14 cellular contexts compared by ENCODE assay signal in the genomic region with DNA sequence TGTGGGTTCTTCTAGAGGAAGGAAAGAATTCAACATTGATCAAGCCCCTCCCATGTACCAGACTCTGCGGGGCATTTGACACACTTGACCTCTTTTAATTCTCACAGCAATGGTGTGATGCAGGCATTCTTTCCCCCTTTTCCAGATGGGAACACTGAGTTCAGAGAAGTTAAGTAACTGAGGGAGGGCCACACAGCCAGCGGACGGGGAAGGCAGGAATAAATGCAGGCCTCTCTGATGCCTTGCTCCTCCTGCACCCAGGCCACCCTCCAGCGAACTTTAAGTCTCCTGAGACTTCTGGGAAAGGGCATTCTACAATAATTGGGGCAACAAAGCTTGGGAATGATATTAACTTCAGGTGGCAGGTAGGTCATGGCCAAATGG.
DNase-seq lines count a peak whose midpoint lies in the region; ATAC-seq, FAIRE-seq and TF ChIP-seq lines count a peak whose summit lies in the region.
"Had no signal": no experiment of that assay in that cellular context is flagged by ENCODE, and none has a peak within 500 bp of the region (broad histone marks: within the 10 kb centered on the region; RNA-seq: fewer than 3 reads in every experiment).

No MANE protein-coding gene starts in this region.

- FAIRE-seq in kidney (lab: Jason Lieb, UNC): no peak

- intact Hi-C loops in activated B cell treated with CpG ODN at 0.5 μM for 24 hours (cut with micrococcal nuclease): no loop called here
- intact Hi-C loops in kidney (cut with DNase I): no loop called here

- H3K4me1 ChIP-seq in kidney (ENCODE audit: control insufficient read depth in 1 of 2, insufficient read depth in 1 of 2, low read depth in 1 of 2, low read length in 2 of 2): no peaks in the 10 kb centered on the region
- H3K4me1 ChIP-seq: left ventricle myocardium inferior had no signal

- H3K9me3 Mint-ChIP-seq in stimulated activated naive CD8-positive, alpha-beta T cell treated with anti-CD3 and anti-CD28 coated beads, Interleukin-15, Interleukin-2, amounts not matched to agents 100 ng/mL and 50 ng/mL, for 24 hours: no peaks in the 10 kb centered on the region
- H3K9me3 Mint-ChIP-seq in activated B cell treated with CpG ODN at 0.5 μM for 24 hours: no peaks in the 10 kb centered on the region
- no peaks in the 10 kb centered on the region for H3K9me3 Mint-ChIP-seq in effector memory CD8-positive, alpha-beta T cell

- no peak for ATAC-seq in stimulated activated naive CD8-positive, alpha-beta T cell treated with anti-CD3 and anti-CD28 coated beads, Interleukin-15, Interleukin-2, amounts not matched to agents 100 U/mL and 50 U/mL, for 24 hours
- no peak for ATAC-seq in activated B cell treated with CpG ODN at 0.5 μM for 24 hours (ENCODE audit: low read depth)
- no peak for ATAC-seq in effector memory CD8-positive, alpha-beta T cell (replicated peaks)

- peaks cover 34% of the 10 kb centered on the region for H3K4me1 Mint-ChIP-seq in stimulated activated naive CD8-positive, alpha-beta T cell treated with anti-CD3 and anti-CD28 coated beads, Interleukin-15, Interleukin-2, amounts not matched to agents 100 ng/mL and 50 ng/mL, for 24 hours (ENCODE audit: low read depth)
- H3K4me1 Mint-ChIP-seq in activated B cell treated with CpG ODN at 0.5 μM for 24 hours: peaks cover 21% of the 10 kb centered on the region
- H3K4me1 Mint-ChIP-seq in effector memory CD8-positive, alpha-beta T cell (ENCODE audit: low read depth in 2 of 2): peaks cover 34 to 36% of the 10 kb centered on the region in 2 donors

- DNase-seq in stimulated activated naive CD8-positive, alpha-beta T cell treated with anti-CD3 and anti-CD28 coated beads, Interleukin-15, Interleukin-2, amounts not matched to agents 100 U/mL and 50 U/mL, for 24 hours: no peak
- DNase-seq in activated B cell treated with CpG ODN at 0.5 μM for 24 hours (no peak), NCI-H1930 (lab: John Stamatoyannopoulos, UW) (no peak), glomerular visceral epithelial cell (ENCODE audit: extremely low spot score) (no peak), GM13976 (ENCODE audit: low spot score) (no peak), kidney (no peak)
- no peak for DNase-seq in effector memory CD8-positive, alpha-beta T cell
- DNase-seq: cerebellar nuclear complex, foreskin fibroblast, left ventricle myocardium inferior, NCI-H146, NCI-H345 had no signal

- CTCF ChIA-PET in activated B cell treated with CpG ODN at 0.5 μM for 24 hours (lab: Charles Lee): interaction anchor here (1.1 kb wide), 2 partner anchors 69 to 792 kb away, joined by 3 to 7 read pairs; no protein-coding TSS in a partner anchor

- H3K9me3 ChIP-seq in kidney (ENCODE audit: control insufficient read depth in 1 of 2, low read length in 2 of 2): no peaks in the 10 kb centered on the region
- H3K9me3 ChIP-seq: left ventricle myocardium inferior, SJSA1 had no signal

- H3K4me3 ChIP-seq in kidney (ENCODE audit: low read length in 2 of 2): no peak overlapping the region
- H3K4me3 ChIP-seq: left ventricle myocardium inferior, SJSA1 had no signal

- H3K36me3 Mint-ChIP-seq in stimulated activated naive CD8-positive, alpha-beta T cell treated with anti-CD3 and anti-CD28 coated beads, Interleukin-15, Interleukin-2, amounts not matched to agents 100 ng/mL and 50 ng/mL, for 24 hours (ENCODE audit: low read depth): no peaks in the 10 kb centered on the region
- H3K36me3 Mint-ChIP-seq in activated B cell treated with CpG ODN at 0.5 μM for 24 hours (ENCODE audit: low read depth): no peaks in the 10 kb centered on the region
- peaks cover 7% of the 10 kb centered on the region for H3K36me3 Mint-ChIP-seq in effector memory CD8-positive, alpha-beta T cell (ENCODE audit: insufficient read depth)

- H3K36me3 ChIP-seq in kidney (ENCODE audit: control insufficient read depth in 1 of 2, insufficient read depth in 2 of 2, low read length in 2 of 2): no peaks in the 10 kb centered on the region
- H3K36me3 ChIP-seq: left ventricle myocardium inferior, SJSA1 had no signal

- in situ Hi-C loops in GM13976 (cut with MboI; ENCODE audit: low sequenced_read_pairs, unreplicated experiment): no loop called here

- POLR2A ChIA-PET in activated B cell treated with CpG ODN at 0.5 μM for 24 hours (lab: Charles Lee): interaction anchor here (0.9 to 1.9 kb wide), 2 partner anchors 9 to 12 kb away, joined by 3 to 5 read pairs; no protein-coding TSS in a partner anchor

- no peak overlapping the region for H3K9ac ChIP-seq in kidney (ENCODE audit: low read length in 2 of 2)

- peaks cover 8% of the 10 kb centered on the region for H3K27me3 Mint-ChIP-seq in stimulated activated naive CD8-positive, alpha-beta T cell treated with anti-CD3 and anti-CD28 coated beads, Interleukin-15, Interleukin-2, amounts not matched to agents 100 ng/mL and 50 ng/mL, for 24 hours
- H3K27me3 Mint-ChIP-seq in activated B cell treated with CpG ODN at 0.5 μM for 24 hours: peaks cover 20% of the 10 kb centered on the region
- H3K27me3 Mint-ChIP-seq in effector memory CD8-positive, alpha-beta T cell: peaks cover 0 to 8% of the 10 kb centered on the region in 2 donors

- H3K27ac Mint-ChIP-seq in stimulated activated naive CD8-positive, alpha-beta T cell treated with anti-CD3 and anti-CD28 coated beads, Interleukin-15, Interleukin-2, amounts not matched to agents 100 ng/mL and 50 ng/mL, for 24 hours: peak overlapping the region; percentile 87
- H3K27ac Mint-ChIP-seq in activated B cell treated with CpG ODN at 0.5 μM for 24 hours: no peak overlapping the region
- peak overlapping the region; percentile 19 to 86 for H3K27ac Mint-ChIP-seq in effector memory CD8-positive, alpha-beta T cell

- H3K4me3 Mint-ChIP-seq in stimulated activated naive CD8-positive, alpha-beta T cell treated with anti-CD3 and anti-CD28 coated beads, Interleukin-15, Interleukin-2, amounts not matched to agents 100 ng/mL and 50 ng/mL, for 24 hours: peak overlapping the region; percentile 77
- peak overlapping the region; percentile 5 for H3K4me3 Mint-ChIP-seq in activated B cell treated with CpG ODN at 0.5 μM for 24 hours
- H3K4me3 Mint-ChIP-seq in effector memory CD8-positive, alpha-beta T cell: peak overlapping the region; percentile 79 to 81

- TF ChIP-seq CTCF in activated B cell treated with CpG ODN at 0.5 μM for 24 hours (IDR thresholded peaks at IDR 0.05) (no peak), GM13976 (IDR thresholded peaks at IDR 0.05; ENCODE audit: borderline replicate concordance, control extremely low read depth, extremely low read depth, insufficient read depth, missing control alignments) (no peak), kidney (IDR thresholded peaks at IDR 0.05; ENCODE audit: borderline replicate concordance, extremely low read depth, insufficient read depth) (no peak)

- H3K27ac ChIP-seq in kidney (ENCODE audit: low read depth in 2 of 2, low read length in 2 of 2): no peak overlapping the region
- H3K27ac ChIP-seq: left ventricle myocardium inferior, SJSA1 had no signal

Comparison
In these comparisons a context has a peak if more than half of its experiments do, and no peak if none do; other contexts are left out.
1. H3K4me3 Mint-ChIP-seq: peak in every context shown above with its lines; median percentile 80 in effector memory CD8-positive, alpha-beta T cell; 77 in stimulated activated naive CD8-positive, alpha-beta T cell treated with anti-CD3 and anti-CD28 coated beads, Interleukin-15, Interleukin-2, amounts not matched to agents 100 ng/mL and 50 ng/mL, for 24 hours; 5 in activated B cell treated with CpG ODN at 0.5 μM for 24 hours.